Comparison of ENCODE assay signal across 8 cellular contexts in the genomic region with DNA sequence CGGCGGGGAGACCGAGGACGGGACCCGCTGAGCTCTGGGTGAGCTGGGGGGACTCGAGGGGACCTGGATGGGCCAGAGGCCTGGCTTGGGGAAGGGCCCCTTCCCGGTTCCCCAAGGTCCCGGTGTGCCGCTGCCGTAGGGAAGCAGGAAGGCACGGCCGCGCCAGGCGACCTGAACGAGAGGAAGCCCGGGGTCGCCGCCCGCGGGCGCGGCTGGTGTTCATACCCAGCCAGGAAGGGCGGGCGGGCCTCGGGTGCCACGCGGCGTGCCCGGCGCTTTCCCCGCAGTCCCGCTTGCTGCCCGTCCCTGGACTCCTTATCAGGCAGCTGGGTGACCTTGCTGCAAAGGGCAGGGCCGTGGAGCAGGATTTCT. TPM values are rescaled to one million over a fixed set of nuclear protein-coding genes. Genes with fewer than 3 reads are reported as not detected.
DNase-seq lines count a peak whose midpoint lies in the region; ATAC-seq and TF ChIP-seq lines count a peak whose summit lies in the region.

No MANE protein-coding gene starts in this region.

- peaks cover 4% of the 10 kb centered on the region for H3K4me1 ChIP-seq in A673 (ENCODE audit: insufficient read depth, low read length, poor library complexity, severe bottlenecking)

- H3K27ac ChIP-seq in A673 (ENCODE audit: low read depth, low read length, poor library complexity, severe bottlenecking) (no peak overlapping the region), skin epidermis (peak overlapping the region in 17 of 21 experiments; percentile 11 to 77 (median 61))

- H3K9me3 ChIP-seq in A673 (ENCODE audit: low read depth, low read length, poor library complexity, severe bottlenecking) = no peaks in the 10 kb centered on the region

- intact Hi-C loops in A673 (cut with micrococcal nuclease; ENCODE audit: unreplicated experiment) = loop anchor here (5.0 kb wide), 1 partner anchor 74 kb away; the partner anchor contains the start of gene ZNF746

- ATAC-seq in GM21737 (IDR thresholded peaks at IDR 0.05; ENCODE audit: unreplicated experiment) = peak; percentile 13
- ATAC-seq in activated CD8-positive, alpha-beta memory T cell treated with anti-CD3 and anti-CD28 coated beads, Interleukin-2, amount 10 ng/mL, durations not matched to agents 7 days and 5 days = no peak
- no peak for ATAC-seq in HG02870 (IDR thresholded peaks at IDR 0.05; ENCODE audit: unreplicated experiment)

- peaks cover 15% of the 10 kb centered on the region for H3K27me3 Mint-ChIP-seq in activated CD8-positive, alpha-beta memory T cell treated with anti-CD3 and anti-CD28 coated beads, Interleukin-2, amount 10 ng/mL, durations not matched to agents 7 days and 5 days

- H3K4me1 Mint-ChIP-seq in activated CD8-positive, alpha-beta memory T cell treated with anti-CD3 and anti-CD28 coated beads, Interleukin-2, amount 10 ng/mL, durations not matched to agents 7 days and 5 days = peaks cover 13% of the 10 kb centered on the region

- POLR2A ChIA-PET in A673 (lab: Charles Lee; ENCODE audit: low non-redundant PET) = no interaction called here

- no peaks in the 10 kb centered on the region for H3K9me3 Mint-ChIP-seq in activated CD8-positive, alpha-beta memory T cell treated with anti-CD3 and anti-CD28 coated beads, Interleukin-2, amount 10 ng/mL, durations not matched to agents 7 days and 5 days (ENCODE audit: low read depth)

- no peak overlapping the region for H3K27ac Mint-ChIP-seq in activated CD8-positive, alpha-beta memory T cell treated with anti-CD3 and anti-CD28 coated beads, Interleukin-2, amount 10 ng/mL, durations not matched to agents 7 days and 5 days

- H3K36me3 ChIP-seq in A673 (ENCODE audit: insufficient read depth, low read length, poor library complexity, severe bottlenecking) = no peaks in the 10 kb centered on the region

- H3K36me3 Mint-ChIP-seq in activated CD8-positive, alpha-beta memory T cell treated with anti-CD3 and anti-CD28 coated beads, Interleukin-2, amount 10 ng/mL, durations not matched to agents 7 days and 5 days = no peaks in the 10 kb centered on the region

- no peak for DNase-seq in A673 (ENCODE audit: low spot score)
- no peak for DNase-seq in activated CD8-positive, alpha-beta memory T cell treated with anti-CD3 and anti-CD28 coated beads, Interleukin-2, amount 10 ng/mL, durations not matched to agents 7 days and 5 days
- peak; percentile 39 for DNase-seq in germinal center (ENCODE audit: low spot score)
- no peak for DNase-seq in DMS79 (lab: John Stamatoyannopoulos, UW)
- DNase-seq in NK-92 treated with Interleukin-12 subunit alpha and Interleukin-12 subunit beta, amount 100 ng/mL, for 24 hours (lab: John Stamatoyannopoulos, UW) = no peak

- peak overlapping the region; percentile 44 for H3K4me3 ChIP-seq in A673 (ENCODE audit: low read depth, low read length, poor library complexity, severe bottlenecking)
- H3K4me3 ChIP-seq in skin epidermis = peak overlapping the region; percentile 29 to 52 (median 40)

- H3K27me3 ChIP-seq in A673 (replicated peaks; ENCODE audit: insufficient read depth, low read depth, low read length, poor library complexity) = no peaks in the 10 kb centered on the region

- H3K4me3 Mint-ChIP-seq in activated CD8-positive, alpha-beta memory T cell treated with anti-CD3 and anti-CD28 coated beads, Interleukin-2, amount 10 ng/mL, durations not matched to agents 7 days and 5 days = peak overlapping the region; percentile 48

- no TSS peak for BruUV-seq in A673 (replicated peaks; lab: Mats Ljungman, UMichigan)

- no peak for TF ChIP-seq CTCF in A673 (conservative IDR thresholded peaks at IDR 0.05; ENCODE audit: low read depth, low read length)

- CTCF ChIA-PET in A673 (lab: Charles Lee) = interaction anchor here (1.1 kb wide), 1 partner anchor 113 kb away, joined by 3 read pairs; no protein-coding TSS in a partner anchor
- CTCF ChIA-PET in activated CD8-positive, alpha-beta memory T cell treated with anti-CD3 and anti-CD28 coated beads, Interleukin-2, amount 10 ng/mL, durations not matched to agents 7 days and 5 days (lab: Charles Lee) = interaction anchor here (0.7 to 3.2 kb wide), 24 partner anchors 7 to 275 kb away, joined by 3 to 27 read pairs (median 4); partner anchors contain the start of genes ZNF282, ZNF398, ZNF777 and ZNF783

RNA-seq across cellular contexts. Expression of gene ZNF777, which starts 38.0 kb away (rescaled TPM):
- 19.3 and 19.6 TPM in 2 replicates for total RNA-seq in A673 (2021)
- 10 to 100 TPM; 12.1 to 15.2 TPM for total RNA-seq in activated CD8-positive, alpha-beta memory T cell treated with anti-CD3 and anti-CD28 coated beads, Interleukin-2, amount 10 ng/mL, durations not matched to agents 7 days and 5 days
